Comparison of ENCODE assay signal across 1 cellular context in the genomic region with DNA sequence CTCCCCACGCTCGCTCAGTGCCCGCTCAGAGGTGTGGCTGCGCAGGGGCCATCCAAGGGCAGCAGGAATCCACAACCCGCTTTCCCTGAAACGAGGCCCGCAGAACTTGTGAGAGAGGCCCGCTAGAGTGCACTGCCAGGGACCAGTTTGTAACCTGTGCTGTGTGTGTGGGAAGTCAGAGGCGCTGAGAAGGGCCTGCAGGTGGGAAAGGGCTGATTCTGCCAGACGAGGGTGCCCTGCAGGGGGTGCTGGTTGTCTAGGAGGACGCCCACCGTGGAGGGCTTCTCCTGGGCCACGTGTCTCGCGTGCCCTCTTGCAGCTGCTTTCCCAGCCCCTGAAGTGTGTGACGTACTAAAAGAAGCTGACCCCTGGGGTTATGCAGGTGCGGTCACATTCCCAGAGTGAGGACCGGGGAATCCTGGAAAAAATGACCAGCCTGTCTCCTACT.
TF ChIP-seq lines count a peak whose summit lies in the region.

No MANE protein-coding gene starts in this region.

TF ChIP-seq in HCT116, 20 proteins besides CTCF, POLR2A, EP300 and RAD21 (continued from another document):
- TF ChIP-seq, protein P1, sequence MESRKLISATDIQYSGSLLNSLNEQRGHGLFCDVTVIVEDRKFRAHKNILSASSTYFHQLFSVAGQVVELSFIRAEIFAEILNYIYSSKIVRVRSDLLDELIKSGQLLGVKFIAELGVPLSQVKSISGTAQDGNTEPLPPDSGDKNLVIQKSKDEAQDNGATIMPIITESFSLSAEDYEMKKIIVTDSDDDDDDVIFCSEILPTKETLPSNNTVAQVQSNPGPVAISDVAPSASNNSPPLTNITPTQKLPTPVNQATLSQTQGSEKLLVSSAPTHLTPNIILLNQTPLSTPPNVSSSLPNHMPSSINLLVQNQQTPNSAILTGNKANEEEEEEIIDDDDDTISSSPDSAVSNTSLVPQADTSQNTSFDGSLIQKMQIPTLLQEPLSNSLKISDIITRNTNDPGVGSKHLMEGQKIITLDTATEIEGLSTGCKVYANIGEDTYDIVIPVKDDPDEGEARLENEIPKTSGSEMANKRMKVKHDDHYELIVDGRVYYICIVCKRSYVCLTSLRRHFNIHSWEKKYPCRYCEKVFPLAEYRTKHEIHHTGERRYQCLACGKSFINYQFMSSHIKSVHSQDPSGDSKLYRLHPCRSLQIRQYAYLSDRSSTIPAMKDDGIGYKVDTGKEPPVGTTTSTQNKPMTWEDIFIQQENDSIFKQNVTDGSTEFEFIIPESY (IDR thresholded peaks at IDR 0.05; ENCODE audit: extremely low read depth, insufficient replicate concordance, low read length), result no peak
- TF ChIP-seq ELF1 (IDR thresholded peaks at IDR 0.05; ENCODE audit: borderline replicate concordance, low read depth) (no peak), TCF7L2 (IDR thresholded peaks at IDR 0.05; ENCODE audit: borderline replicate concordance, extremely low read depth, insufficient read depth, insufficient read length) (no peak), CEBPB (IDR thresholded peaks at IDR 0.05; ENCODE audit: low read depth) (no peak), SP1 (IDR thresholded peaks at IDR 0.05; ENCODE audit: low read depth) (no peak), EZH2phosphoT487 (IDR thresholded peaks at IDR 0.05; ENCODE audit: borderline replicate concordance) (no peak), YY1 (IDR thresholded peaks at IDR 0.05; ENCODE audit: extremely low read depth, insufficient replicate concordance, low read depth, low read length) (no peak), FOSL1 (IDR thresholded peaks at IDR 0.05; ENCODE audit: low read depth) (no peak), REST (IDR thresholded peaks at IDR 0.05; ENCODE audit: low read depth) (no peak), ZFX (IDR thresholded peaks at IDR 0.05) (no peak)
